Comparison of ENCODE assay signal across 1 cellular context in genomic region chr2:25711641-25712369, GRCh38.
TF ChIP-seq lines count a peak whose summit lies in the region.

No MANE protein-coding gene starts in this region.

TF ChIP-seq in SK-N-SH, 30 proteins besides CTCF, POLR2A, EP300 and RAD21 (continued from another document):
- TF ChIP-seq RFX5 (IDR thresholded peaks at IDR 0.05; ENCODE audit: low read length) (no peak), PBX3 (IDR thresholded peaks at IDR 0.05) (no peak), SIN3A (IDR thresholded peaks at IDR 0.05; ENCODE audit: borderline replicate concordance, low read depth, low read length) (no peak), FOXJ3 (CRISPR knock-in tag; IDR thresholded peaks at IDR 0.05) (no peak), USF1 (IDR thresholded peaks at IDR 0.05; ENCODE audit: borderline replicate concordance, low read depth) (no peak), TEAD4 (IDR thresholded peaks at IDR 0.05; ENCODE audit: borderline replicate concordance, insufficient read depth) (no peak), POLR2AphosphoS5 (IDR thresholded peaks at IDR 0.05; ENCODE audit: low read depth, low read length) (no peak), RCOR1 (IDR thresholded peaks at IDR 0.05; ENCODE audit: low read length) (no peak)
